In the genomic region with DNA sequence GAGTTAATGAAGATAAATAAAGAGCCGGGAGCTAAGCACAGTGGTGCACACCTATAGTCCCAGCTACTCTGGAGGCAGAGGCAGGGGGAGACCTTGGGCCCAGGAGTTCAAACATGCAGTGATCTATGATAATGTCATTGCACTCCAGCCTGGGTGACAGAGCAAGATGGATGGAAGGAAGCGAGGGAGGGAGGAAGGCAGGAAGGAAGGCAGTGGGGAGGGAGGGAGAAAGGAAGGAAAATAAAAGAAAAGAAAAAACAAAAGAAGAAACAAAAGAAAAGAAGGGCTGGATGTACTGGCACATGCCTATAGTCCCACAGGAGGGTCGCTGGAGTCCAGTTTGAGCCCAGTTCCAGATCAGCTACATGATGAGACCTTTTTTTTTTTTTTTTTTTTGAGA, we compare ENCODE assay signal across 16 cellular contexts. TPM values are rescaled to one million over a fixed set of nuclear protein-coding genes. Genes with fewer than 3 reads are reported as not detected.
DNase-seq lines count a peak whose midpoint lies in the region; TF ChIP-seq lines count a peak whose summit lies in the region.
"Had no signal": no experiment of that assay in that cellular context is flagged by ENCODE, and none has a peak within 500 bp of the region (broad histone marks: within the 10 kb centered on the region; RNA-seq: fewer than 3 reads in every experiment).

No MANE protein-coding gene starts in this region.

- no peak for TF ChIP-seq POLR2A in esophagus muscularis mucosa (IDR thresholded peaks at IDR 0.05; ENCODE audit: low read depth)

- WGBS in esophagus muscularis mucosa, result 73% methylated on average over 3 of the region's 3 CpGs

- TF ChIP-seq CTCF in RWPE1 (conservative IDR thresholded peaks at IDR 0.05; ENCODE audit: low read depth) (no peak), nephron (IDR thresholded peaks at IDR 0.05; ENCODE audit: unreplicated experiment in 3 of 3) (no peak), esophagus muscularis mucosa (IDR thresholded peaks at IDR 0.05) (no peak)

- no peaks in the 10 kb centered on the region for H3K27me3 Mint-ChIP-seq in nephron (ENCODE audit: low read depth)

- H3K9me3 Mint-ChIP-seq in nephron, result no peaks in the 10 kb centered on the region

- no peaks in the 10 kb centered on the region for H3K36me3 ChIP-seq in esophagus muscularis mucosa
- H3K36me3 ChIP-seq: MG63, SJCRH30 had no signal

- peaks cover 7% of the 10 kb centered on the region for H3K4me1 Mint-ChIP-seq in nephron

- intact Hi-C loops in esophagus muscularis mucosa (cut with DNase I), result no loop called here

- H3K27ac ChIP-seq in RWPE1 (peak overlapping the region; percentile 23; the same call in 1 of the 2 replicates), esophagus muscularis mucosa (replicated peaks in 1 of 4) (no peak overlapping the region)
- H3K27ac ChIP-seq: GM23248, SJCRH30 had no signal

- H3K4me1 ChIP-seq in esophagus muscularis mucosa, result peaks cover 0 to 9% (median 5%) of the 10 kb centered on the region in 4 donors
- H3K4me1 ChIP-seq: SJCRH30 had no signal

- H3K4me3 Mint-ChIP-seq in nephron, result no peak overlapping the region

- H3K36me3 Mint-ChIP-seq in nephron (ENCODE audit: low read depth), result no peaks in the 10 kb centered on the region

- no peak for DNase-seq in RWPE1 (ENCODE audit: low spot score)
- no peak for DNase-seq in activated T-cell treated with anti-CD3 and anti-CD28 coated beads for 4 hours
- DNase-seq in esophagus muscularis mucosa (ENCODE audit: extremely low spot score), result no peak
- DNase-seq: ACHN, AML-193, Caco-2, DMS153, GM23248, MG63, NCI-H1092, NCI-H2081 treated with DMSO at 0.1 percent for 48 hours, NCI-H510A, NCI-H774, PC-3, SJCRH30 had no signal

- no peak for TF ChIP-seq EP300 in esophagus muscularis mucosa (IDR thresholded peaks at IDR 0.05)

- no peaks in the 10 kb centered on the region for H3K9me3 ChIP-seq in esophagus muscularis mucosa
- H3K9me3 ChIP-seq: Caco-2, MG63, SJCRH30 had no signal

- CTCF ChIA-PET in RWPE1 (lab: Yijun Ruan, JAX), result interaction anchor here (1.1 to 3.8 kb wide), 2 partner anchors 27 to 66 kb away, joined by 4 to 44 read pairs; no protein-coding TSS in a partner anchor

- no peaks in the 10 kb centered on the region for H3K27me3 ChIP-seq in esophagus muscularis mucosa
- H3K27me3 ChIP-seq: MG63, SJCRH30 had no signal

- no peak overlapping the region for H3K4me3 ChIP-seq in esophagus muscularis mucosa
- H3K4me3 ChIP-seq: GM23248, MG63, SJCRH30 had no signal

- POLR2A ChIA-PET in RWPE1 (lab: Yijun Ruan, JAX; ENCODE audit: low non-redundant PET), result no interaction called here

- peak overlapping the region; percentile 16 to 51 (median 30) for H3K27ac Mint-ChIP-seq in nephron

RNA-seq across cellular contexts. Expression of gene SP7, which starts 19.0 kb away (rescaled TPM):
- not detected for total RNA-seq in esophagus muscularis mucosa
- total RNA-seq: Caco-2, GM23248, PC-3, SJCRH30 had no signal

RNA-seq across cellular contexts. Expression of gene SP1, which starts 24.9 kb away (rescaled TPM):
- total RNA-seq in esophagus muscularis mucosa, result 10 to 100 TPM; 54.0 to 85.7 (median 72.2) TPM

RNA-seq across cellular contexts. Expression of gene AAAS, which starts 33.7 kb away (rescaled TPM):
- total RNA-seq in esophagus muscularis mucosa, result 10 to 100 TPM; 35.1 to 46.2 (median 38.3) TPM

RNA-seq across cellular contexts. Expression of gene MYG1, which starts 55.6 kb away (rescaled TPM):
- total RNA-seq in esophagus muscularis mucosa, result 10 to 100 TPM; 41.6 to 63.0 (median 46.2) TPM

RNA-seq across cellular contexts. Expression of gene PFDN5, which starts 59.8 kb away (rescaled TPM):
- total RNA-seq in esophagus muscularis mucosa, result 100 to 1,000 TPM; 446 to 812 (median 631) TPM
